Comparison of ENCODE assay signal across 16 cellular contexts in genomic region chr22:50483556-50483955, GRCh38. TPM values are rescaled to one million over a fixed set of nuclear protein-coding genes. Genes with fewer than 3 reads are reported as not detected.
DNase-seq lines count a peak whose midpoint lies in the region; ATAC-seq, FAIRE-seq and TF ChIP-seq lines count a peak whose summit lies in the region.
"Had no signal": no experiment of that assay in that cellular context is flagged by ENCODE, and none has a peak within 500 bp of the region (broad histone marks: within the 10 kb centered on the region; RNA-seq: fewer than 3 reads in every experiment).

No MANE protein-coding gene starts in this region.

- H4K20me1 ChIP-seq in BLaER1 = peaks cover 25% of the 10 kb centered on the region; the same call in 1 of the 2 replicates
- H4K20me1 ChIP-seq in SU-DHL-6 (ENCODE audit: low read depth, low read length) = no peaks in the 10 kb centered on the region
- no peaks in the 10 kb centered on the region for H4K20me1 ChIP-seq in hepatocyte (ENCODE audit: insufficient read depth, poor library complexity, severe bottlenecking)

- no peak overlapping the region for H3K56ac ChIP-seq in mesendoderm (ENCODE audit: low read length)

- no peak overlapping the region for H4K8ac ChIP-seq in mesendoderm (ENCODE audit: low read depth, low read length)

- H3K4me2 ChIP-seq in BLaER1 (peak overlapping the region; percentile 96), SU-DHL-6 (ENCODE audit: low read depth, low read length, poor library complexity, severe bottlenecking) (peak overlapping the region; percentile 29), hepatocyte (no peak overlapping the region), mesendoderm (ENCODE audit: low read length) (no peak overlapping the region)

- no peaks in the 10 kb centered on the region for H3K79me1 ChIP-seq in mesendoderm (ENCODE audit: low read length)

- no peak overlapping the region for H2BK15ac ChIP-seq in mesendoderm (replicated peaks; ENCODE audit: low read depth)

- H3K27ac ChIP-seq in BLaER1 = 0 out of 2 replicates have a peak overlapping the region, but pooled peaks have one; percentile 2
- no peak overlapping the region for H3K27ac ChIP-seq in SU-DHL-6 (ENCODE audit: low read depth, low read length)
- H3K27ac ChIP-seq in pancreas = peak overlapping the region; percentile 78 to 82 (median 81)
- no peak overlapping the region for H3K27ac ChIP-seq in hepatocyte
- H3K27ac ChIP-seq in mesendoderm (ENCODE audit: low read depth, low read length) = no peak overlapping the region
- no peak overlapping the region for H3K27ac ChIP-seq in dorsolateral prefrontal cortex
- H3K27ac ChIP-seq: SJSA1 had no signal

- DNase-seq in pancreas = peak in 2 of 6 donors; percentile 63 to 76
- DNase-seq in hepatocyte (ENCODE audit: low spot score) = no peak
- DNase-seq in mesendoderm = no peak
- no peak for DNase-seq in dorsolateral prefrontal cortex
- DNase-seq: AML-193; CD4-positive, alpha-beta T cell; GOT3; MG63; NCI-H1092 treated with DMSO at 0.1 percent for 48 hours; NCI-H2081 treated with DMSO at 0.1 percent for 48 hours; NCI-H510A; NCI-H774; PC-3 had no signal

- TF ChIP-seq CTCF in SU-DHL-6 (IDR thresholded peaks at IDR 0.05; ENCODE audit: insufficient read depth, low read length, poor library complexity, severe bottlenecking) = no peak
- no peak for TF ChIP-seq CTCF in pancreas (IDR thresholded peaks at IDR 0.05)
- no peak for TF ChIP-seq CTCF in hepatocyte (IDR thresholded peaks at IDR 0.05; ENCODE audit: poor library complexity)
- TF ChIP-seq CTCF in dorsolateral prefrontal cortex (IDR thresholded peaks at IDR 0.05 in 54 of 56, conservative IDR thresholded peaks at IDR 0.05 in 2 of 56; ENCODE audit: low read depth in 1 of 56, partially characterized antibody in 56 of 56) = no peak

- ATAC-seq in pancreas = no peak
- ATAC-seq: PC-3 had no signal

- H2AFZ ChIP-seq in SU-DHL-6 (ENCODE audit: low read depth, low read length, severe bottlenecking) (no peak overlapping the region), hepatocyte (no peak overlapping the region)

- H3K9ac ChIP-seq in BLaER1 (0 out of 2 replicates have a peak overlapping the region, but pooled peaks have one; percentile 81), SU-DHL-6 (ENCODE audit: low read length) (no peak overlapping the region), mesendoderm (ENCODE audit: low read length) (no peak overlapping the region)

- H3F3A ChIP-seq in SU-DHL-6 (ENCODE audit: insufficient read depth) = peaks cover 11% of the 10 kb centered on the region; the same call in 1 of the 2 replicates

- no peak overlapping the region for H3K4ac ChIP-seq in mesendoderm (ENCODE audit: low read depth, low read length)

- H3K4me1 ChIP-seq in BLaER1 = peaks cover 88% of the 10 kb centered on the region
- H3K4me1 ChIP-seq in pancreas = peaks cover 0 to 14% (median 0%) of the 10 kb centered on the region in 3 donors
- H3K4me1 ChIP-seq in hepatocyte (ENCODE audit: insufficient read depth) = peaks cover 14% of the 10 kb centered on the region
- no peaks in the 10 kb centered on the region for H3K4me1 ChIP-seq in mesendoderm (ENCODE audit: control insufficient read depth, low read depth, low read length)

- no peak overlapping the region for H4K5ac ChIP-seq in mesendoderm (ENCODE audit: low read length)

- no peak overlapping the region for H2BK5ac ChIP-seq in mesendoderm (ENCODE audit: low read length)

- no peaks in the 10 kb centered on the region for H3K9me2 ChIP-seq in SU-DHL-6 (replicated peaks; ENCODE audit: insufficient read depth, low read length)
- no peaks in the 10 kb centered on the region for H3K9me2 ChIP-seq in hepatocyte (replicated peaks; ENCODE audit: insufficient read depth)

- WGBS in pancreas, 2 donors = 44 to 51% methylated on average over 8 of the region's 8 CpGs
- WGBS in hepatocyte (ENCODE audit: low lambda C conversion rate, missing lambda C conversion rate) = 93% methylated on average over 8 of the region's 8 CpGs
- no CpG with 5 or more reads among the region's 8 CpGs for WGBS in mesendoderm (ENCODE audit: extremely low coverage, insufficient coverage, low lambda C conversion rate)

- no peak overlapping the region for H2BK120ac ChIP-seq in mesendoderm (ENCODE audit: low read depth, low read length)

- FAIRE-seq in pancreas (lab: Jason Lieb, UNC) = no peak

- H3K36me3 ChIP-seq in BLaER1 = no peaks in the 10 kb centered on the region
- no peaks in the 10 kb centered on the region for H3K36me3 ChIP-seq in SU-DHL-6 (ENCODE audit: low read length)
- no peaks in the 10 kb centered on the region for H3K36me3 ChIP-seq in pancreas
- H3K36me3 ChIP-seq in hepatocyte (replicated peaks; ENCODE audit: insufficient read depth, low read depth) = no peaks in the 10 kb centered on the region
- H3K36me3 ChIP-seq in mesendoderm (ENCODE audit: control insufficient read depth, insufficient read depth, low read length) = no peaks in the 10 kb centered on the region
- H3K36me3 ChIP-seq: SJSA1 had no signal

- peak overlapping the region; percentile 74; the same call in 1 of the 2 replicates for H3K4me3 ChIP-seq in BLaER1
- H3K4me3 ChIP-seq in SU-DHL-6 (ENCODE audit: insufficient read depth, low read length, poor library complexity, severe bottlenecking) = no peak overlapping the region
- peak overlapping the region in 3 of 4 donors; percentile 33 to 60 (median 57) for H3K4me3 ChIP-seq in pancreas
- H3K4me3 ChIP-seq in hepatocyte = no peak overlapping the region
- H3K4me3 ChIP-seq in mesendoderm (ENCODE audit: low read length) = no peak overlapping the region
- H3K4me3 ChIP-seq in dorsolateral prefrontal cortex = no peak overlapping the region
- H3K4me3 ChIP-seq: MG63, SJSA1 had no signal

- no peak overlapping the region for H3K18ac ChIP-seq in mesendoderm (ENCODE audit: low read length)

- H3K27me3 ChIP-seq in BLaER1 = peaks cover 40% of the 10 kb centered on the region
- no peaks in the 10 kb centered on the region for H3K27me3 ChIP-seq in SU-DHL-6 (ENCODE audit: low read length)
- H3K27me3 ChIP-seq in pancreas = no peaks in the 10 kb centered on the region
- peaks cover 29% of the 10 kb centered on the region for H3K27me3 ChIP-seq in hepatocyte
- no peaks in the 10 kb centered on the region for H3K27me3 ChIP-seq in mesendoderm (ENCODE audit: insufficient read depth, low read length, poor library complexity)
- peaks cover 0 to 55% (median 35%) of the 10 kb centered on the region in 45 donors for H3K27me3 ChIP-seq in dorsolateral prefrontal cortex
- H3K27me3 ChIP-seq: MG63 had no signal

- no peak overlapping the region for H3K23ac ChIP-seq in mesendoderm (ENCODE audit: low read length)

- no peaks in the 10 kb centered on the region for H3K9me3 ChIP-seq in BLaER1
- H3K9me3 ChIP-seq in SU-DHL-6 (ENCODE audit: insufficient read depth, low read length) = no peaks in the 10 kb centered on the region
- H3K9me3 ChIP-seq in pancreas = no peaks in the 10 kb centered on the region
- no peaks in the 10 kb centered on the region for H3K9me3 ChIP-seq in hepatocyte (ENCODE audit: low read depth)
- H3K9me3 ChIP-seq: MG63, SJSA1 had no signal

- no peak overlapping the region for H2AK5ac ChIP-seq in mesendoderm (ENCODE audit: low read length)

- intact Hi-C loops in pancreas (cut with DNase I) = no loop called here
- intact Hi-C loops in dorsolateral prefrontal cortex (cut with DNase I) = no loop called here

- H3K79me2 ChIP-seq in SU-DHL-6 (ENCODE audit: insufficient read depth, low read length) (no peaks in the 10 kb centered on the region), hepatocyte (no peaks in the 10 kb centered on the region), mesendoderm (ENCODE audit: control insufficient read depth, insufficient read depth, low read length) (no peaks in the 10 kb centered on the region)

RNA-seq across cellular contexts. Expression of gene ADM2, which starts 2.2 kb away (rescaled TPM):
- total RNA-seq in pancreas (10 to 100 TPM in 1 of 6 donors, 1 to 10 TPM in 5; 4.1 to 44.3 (median 6.4) TPM), hepatocyte (3.0 and 4.1 TPM in 2 replicates), dorsolateral prefrontal cortex (1 to 10 TPM in 1 of 120 experiments, under 1 TPM in 16, not detected in 103; 0.11 to 1.2 (median 0.16) TPM)
- polyA plus RNA-seq in pancreas (1 to 10 TPM; 2.1 to 4.8 TPM), hepatocyte (5.0 and 5.1 TPM in 2 replicates)
- polyA plus RNA-seq in mesendoderm (2013, experiment 1 of 2) = 3.5 TPM
- polyA plus RNA-seq in mesendoderm (2013, experiment 2 of 2) = 3.8 TPM

RNA-seq across cellular contexts. Expression of gene MIOX, which starts 3.1 kb away (rescaled TPM):
- total RNA-seq in pancreas = under 1 TPM in 3 of 6 donors, not detected in 3; 0.40 to 0.54 (median 0.50) TPM
- polyA plus RNA-seq in pancreas = 1 to 10 TPM; 1.5 to 2.9 TPM
- total RNA-seq in hepatocyte = not detected in 2 replicates
- polyA plus RNA-seq in hepatocyte = not detected in 2 replicates
- polyA plus RNA-seq in mesendoderm (2013, experiment 1 of 2) = 0.08 TPM
- polyA plus RNA-seq in mesendoderm (2013, experiment 2 of 2) = 0.03 TPM
- under 1 TPM in 1 of 120 experiments, not detected in 119; 0.46 TPM for total RNA-seq in dorsolateral prefrontal cortex
- total RNA-seq: CD4-positive, alpha-beta T cell; PC-3; SJSA1 had no signal

RNA-seq across cellular contexts. Expression of gene SBF1, which starts 8.7 kb away (rescaled TPM):
- total RNA-seq in pancreas (10 to 100 TPM; 36.8 to 76.2 (median 56.1) TPM), hepatocyte (26.1 and 34.5 TPM in 2 replicates), dorsolateral prefrontal cortex (100 to 1,000 TPM; 163 to 302 (median 210) TPM)
- polyA plus RNA-seq in pancreas (10 to 100 TPM; 51.8 to 76.5 TPM), hepatocyte (38.0 and 49.5 TPM in 2 replicates)
- polyA plus RNA-seq in mesendoderm (2013, experiment 1 of 2) = 15.8 TPM
- polyA plus RNA-seq in mesendoderm (2013, experiment 2 of 2) = 15.4 TPM

RNA-seq across cellular contexts. Expression of gene LMF2, which starts 23.9 kb away (rescaled TPM):
- total RNA-seq in pancreas (100 to 1,000 TPM in 4 of 6 donors, 10 to 100 TPM in 2; 50.3 to 162 (median 122) TPM), hepatocyte (22.4 and 32.8 TPM in 2 replicates), dorsolateral prefrontal cortex (10 to 100 TPM; 32.4 to 63.2 (median 43.6) TPM)
- polyA plus RNA-seq in pancreas (100 to 1,000 TPM; 142 to 175 TPM), hepatocyte (97.6 and 128 TPM in 2 replicates)
- 21.1 TPM for polyA plus RNA-seq in mesendoderm (2013, experiment 1 of 2)
- 20.8 TPM for polyA plus RNA-seq in mesendoderm (2013, experiment 2 of 2)

RNA-seq across cellular contexts. Expression of gene NCAPH2, which starts 24.5 kb away (rescaled TPM):
- total RNA-seq in pancreas (10 to 100 TPM; 15.9 to 27.1 (median 23.0) TPM), hepatocyte (24.4 and 25.6 TPM in 2 replicates), dorsolateral prefrontal cortex (10 to 100 TPM; 47.2 to 83.2 (median 61.5) TPM)
- polyA plus RNA-seq in pancreas (10 to 100 TPM; 56.8 to 70.1 TPM), hepatocyte (40.6 and 48.0 TPM in 2 replicates)
- polyA plus RNA-seq in mesendoderm (2013, experiment 1 of 2) = 26.9 TPM
- polyA plus RNA-seq in mesendoderm (2013, experiment 2 of 2) = 27.3 TPM

Comparison
In these comparisons a context has a peak if more than half of its experiments do, and no peak if none do; other contexts are left out.
1. H3K27ac ChIP-seq: peak in BLaER1 (single experiment) and pancreas (4 of 4); none in SU-DHL-6 (single experiment), hepatocyte (single experiment), mesendoderm (single experiment) and dorsolateral prefrontal cortex (0 of 59).
2. H3K4me2 ChIP-seq: peak in BLaER1 (single experiment) and SU-DHL-6 (single experiment); none in hepatocyte (single experiment) and mesendoderm (single experiment).
3. H3K4me3 ChIP-seq: peak in BLaER1 (single experiment) and pancreas (3 of 4); none in SU-DHL-6 (single experiment), hepatocyte (single experiment), mesendoderm (single experiment) and dorsolateral prefrontal cortex (0 of 59).